In genomic region chr12:95820096-95820703, GRCh38 we compare ENCODE assay signal across 2 cellular contexts.
TF ChIP-seq lines count a peak whose summit lies in the region.

No MANE protein-coding gene starts in this region.

TF ChIP-seq in HepG2, 621 proteins besides CTCF, POLR2A, EP300 and RAD21 (continued from another document and continues in another):
- TF ChIP-seq ZNF687 (CRISPR knock-in tag; IDR thresholded peaks at IDR 0.05) (no peak), ZNF230 (CRISPR knock-in tag; IDR thresholded peaks at IDR 0.05) (no peak), GATAD2A (CRISPR knock-in tag; IDR thresholded peaks at IDR 0.05) (0 out of 2 replicates have a peak, but pooled peaks have one; percentile 20), ZNF678 (CRISPR knock-in tag; IDR thresholded peaks at IDR 0.05) (no peak), MAFG (CRISPR knock-in tag; IDR thresholded peaks at IDR 0.05) (no peak), ZSCAN30 (CRISPR knock-in tag; IDR thresholded peaks at IDR 0.05) (no peak), ISX (CRISPR knock-in tag; conservative IDR thresholded peaks at IDR 0.05) (no peak), PRPF4 (IDR thresholded peaks at IDR 0.05; ENCODE audit: low read depth, low read length, poor library complexity, severe bottlenecking) (no peak), STAG1 (CRISPR knock-in tag; IDR thresholded peaks at IDR 0.05) (peak; percentile 60), KAT8 (CRISPR knock-in tag; IDR thresholded peaks at IDR 0.05) (0 out of 2 replicates have a peak, but pooled peaks have one; percentile 18), MEIS1 (CRISPR knock-in tag; IDR thresholded peaks at IDR 0.05; ENCODE audit: borderline replicate concordance) (no peak)
- TF ChIP-seq, protein P1, sequence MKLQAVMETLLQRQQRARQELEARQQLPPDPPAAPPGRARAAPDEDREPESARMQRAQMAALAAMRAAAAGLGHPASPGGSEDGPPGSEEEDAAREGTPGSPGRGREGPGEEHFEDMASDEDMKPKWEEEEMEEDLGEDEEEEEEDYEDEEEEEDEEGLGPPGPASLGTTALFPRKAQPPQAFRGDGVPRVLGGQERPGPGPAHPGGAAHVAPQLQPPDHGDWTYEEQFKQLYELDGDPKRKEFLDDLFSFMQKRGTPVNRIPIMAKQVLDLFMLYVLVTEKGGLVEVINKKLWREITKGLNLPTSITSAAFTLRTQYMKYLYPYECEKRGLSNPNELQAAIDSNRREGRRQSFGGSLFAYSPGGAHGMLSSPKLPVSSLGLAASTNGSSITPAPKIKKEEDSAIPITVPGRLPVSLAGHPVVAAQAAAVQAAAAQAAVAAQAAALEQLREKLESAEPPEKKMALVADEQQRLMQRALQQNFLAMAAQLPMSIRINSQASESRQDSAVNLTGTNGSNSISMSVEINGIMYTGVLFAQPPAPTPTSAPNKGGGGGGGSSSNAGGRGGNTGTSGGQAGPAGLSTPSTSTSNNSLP (IDR thresholded peaks at IDR 0.05; ENCODE audit: low read depth, low read length): peak; percentile 44; the same call in 1 of the 2 replicates
- TF ChIP-seq, protein P2, sequence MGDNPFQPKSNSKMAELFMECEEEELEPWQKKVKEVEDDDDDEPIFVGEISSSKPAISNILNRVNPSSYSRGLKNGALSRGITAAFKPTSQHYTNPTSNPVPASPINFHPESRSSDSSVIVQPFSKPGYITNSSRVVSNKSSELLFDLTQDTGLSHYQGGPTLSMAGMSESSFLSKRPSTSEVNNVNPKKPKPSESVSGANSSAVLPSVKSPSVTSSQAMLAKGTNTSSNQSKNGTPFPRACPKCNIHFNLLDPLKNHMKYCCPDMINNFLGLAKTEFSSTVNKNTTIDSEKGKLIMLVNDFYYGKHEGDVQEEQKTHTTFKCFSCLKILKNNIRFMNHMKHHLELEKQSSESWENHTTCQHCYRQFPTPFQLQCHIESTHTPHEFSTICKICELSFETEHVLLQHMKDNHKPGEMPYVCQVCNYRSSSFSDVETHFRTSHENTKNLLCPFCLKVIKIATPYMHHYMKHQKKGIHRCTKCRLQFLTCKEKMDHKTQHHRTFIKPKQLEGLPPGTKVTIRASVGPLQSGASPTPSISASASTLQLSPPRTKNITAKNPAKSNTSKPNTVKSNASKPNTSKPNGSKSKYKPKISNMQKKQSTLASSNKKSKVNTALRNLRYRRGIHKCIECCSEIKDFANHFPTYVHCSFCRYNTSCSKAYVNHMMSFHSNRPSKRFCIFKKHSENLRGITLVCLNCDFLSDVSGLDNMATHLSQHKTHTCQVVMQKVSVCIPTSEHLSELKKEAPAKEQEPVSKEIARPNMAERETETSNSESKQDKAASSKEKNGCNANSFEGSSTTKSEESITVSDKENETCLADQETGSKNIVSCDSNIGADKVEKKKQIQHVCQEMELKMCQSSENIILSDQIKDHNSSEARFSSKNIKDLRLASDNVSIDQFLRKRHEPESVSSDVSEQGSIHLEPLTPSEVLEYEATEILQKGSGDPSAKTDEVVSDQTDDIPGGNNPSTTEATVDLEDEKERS (CRISPR knock-in tag; IDR thresholded peaks at IDR 0.05): no peak

TF ChIP-seq in GM12891, 5 proteins besides CTCF, POLR2A, EP300 and RAD21:
- no peak for TF ChIP-seq SPI1 (IDR thresholded peaks at IDR 0.05; ENCODE audit: low read depth, low read length)
- no peak for TF ChIP-seq PAX5 (IDR thresholded peaks at IDR 0.05; ENCODE audit: insufficient read depth, low read length, severe bottlenecking)
- no peak for TF ChIP-seq POLR2AphosphoS5 (IDR thresholded peaks at IDR 0.05; ENCODE audit: low read depth, low read length)
- no peak for TF ChIP-seq POU2F2 (IDR thresholded peaks at IDR 0.05; ENCODE audit: low read depth, low read length)
- no peak for TF ChIP-seq TAF1 (IDR thresholded peaks at IDR 0.05; ENCODE audit: low read depth, low read length)
